Comparison of ENCODE assay signal across 13 cellular contexts in genomic region chrX:20906571-20906970, GRCh38.
"Had no signal": no experiment of that assay in that cellular context is flagged by ENCODE, and none has a peak within 500 bp of the region (broad histone marks: within the 10 kb centered on the region; RNA-seq: fewer than 3 reads in every experiment).

No MANE protein-coding gene starts in this region.

- H3K4me1 ChIP-seq: thyroid gland, uterus had no signal

- DNase-seq: activated CD4-positive, alpha-beta T cell treated with anti-CD3 and anti-CD28 coated beads, Interleukin-2, amount 10 ng/mL, durations not matched to agents 7 days and 5 days; activated CD4-positive, CD25-positive, alpha-beta regulatory T cell; activated CD8-positive, alpha-beta memory T cell treated with anti-CD3 and anti-CD28 coated beads for 24 hours; activated naive CD4-positive, alpha-beta T cell treated with anti-CD3 and anti-CD28 coated beads, Interleukin-2, amount 50 U/mL, for 16 hours; amniotic stem cell; effector CD4-positive, alpha-beta T cell; hippocampal formation; thyroid gland; uterus had no signal

- H3K9me3 ChIP-seq: thyroid gland, uterus had no signal

- H3K27me3 ChIP-seq: thyroid gland, uterus had no signal

- H3K27ac ChIP-seq: skin epidermis, thyroid gland, uterus had no signal

- H3K4me3 ChIP-seq: skin epidermis, thyroid gland, uterus had no signal

- H3K36me3 ChIP-seq: thyroid gland, uterus had no signal

- FAIRE-seq: colon, endothelial cell of umbilical vein, TTC549 had no signal
